25 cellular contexts compared by ENCODE assay signal in the genomic region with DNA sequence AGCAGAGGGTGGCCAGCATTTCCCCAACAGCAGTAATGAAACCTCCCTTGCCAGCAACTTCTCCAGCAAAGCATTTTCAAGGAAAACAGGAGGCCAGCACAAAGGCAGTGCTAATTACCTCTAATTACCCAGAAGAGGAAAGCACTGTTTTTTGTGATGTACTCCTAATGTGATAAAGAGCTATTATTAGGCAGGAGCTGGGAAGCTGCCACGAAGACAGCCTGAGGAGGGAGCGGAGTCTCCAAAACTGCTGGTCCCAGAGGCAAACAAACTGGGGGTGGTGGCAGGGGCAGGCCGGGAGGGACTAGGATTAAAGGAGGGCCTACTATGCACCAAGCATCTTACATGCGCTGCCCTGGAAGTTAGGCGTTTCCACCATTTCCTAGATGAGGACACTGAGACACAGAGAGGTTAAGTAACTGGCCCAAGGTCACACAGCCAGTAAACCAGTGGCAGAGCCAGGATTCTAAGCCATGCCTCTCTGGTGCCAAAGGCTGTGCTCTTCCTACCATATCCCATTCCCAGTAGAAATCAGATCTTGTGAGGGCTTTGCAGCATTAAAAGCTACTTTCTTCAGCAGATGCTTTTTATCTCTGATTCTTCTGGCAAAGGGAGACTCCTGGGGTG. TPM values are rescaled to one million over a fixed set of nuclear protein-coding genes. Genes with fewer than 3 reads are reported as not detected.
DNase-seq lines count a peak whose midpoint lies in the region; ATAC-seq, FAIRE-seq and TF ChIP-seq lines count a peak whose summit lies in the region.
"Had no signal": no experiment of that assay in that cellular context is flagged by ENCODE, and none has a peak within 500 bp of the region (broad histone marks: within the 10 kb centered on the region; RNA-seq: fewer than 3 reads in every experiment).

No MANE protein-coding gene starts in this region.

- no peak for TF ChIP-seq POLR2A in HepG2 (IDR thresholded peaks at IDR 0.05; ENCODE audit: insufficient read depth in 1 of 2, low read depth in 2 of 2, low read length in 2 of 2)
- no peak for TF ChIP-seq POLR2A in right lobe of liver (IDR thresholded peaks at IDR 0.05)
- no peak for TF ChIP-seq POLR2A in K562 (conservative IDR thresholded peaks at IDR 0.05)

- H3K4me3 ChIP-seq in HepG2 (replicated peaks in 1 of 3; ENCODE audit: insufficient read depth in 1 of 3, low read depth in 2 of 3, low read length in 3 of 3) (no peak overlapping the region), right lobe of liver (no peak overlapping the region), K562 (no peak overlapping the region)
- H3K4me3 ChIP-seq: mucosa of descending colon, psoas muscle, skin epidermis, transverse colon had no signal

- BruUV-seq in HepG2 (replicated peaks; lab: Mats Ljungman, UMichigan) (no TSS peak), K562 (replicated peaks; lab: Mats Ljungman, UMichigan) (no TSS peak), Calu3 (replicated peaks; lab: Mats Ljungman, UMichigan) (no TSS peak)

- no peaks in the 10 kb centered on the region for H3K9me3 ChIP-seq in HepG2 (ENCODE audit: low read length)
- H3K9me3 ChIP-seq in right lobe of liver = no peaks in the 10 kb centered on the region
- no peaks in the 10 kb centered on the region for H3K9me3 ChIP-seq in K562 (replicated peaks; ENCODE audit: control insufficient read depth, insufficient read depth, low read depth, low read length)
- H3K9me3 ChIP-seq: mucosa of descending colon, neutrophil, psoas muscle, transverse colon had no signal

- H4K20me1 ChIP-seq in HepG2 (ENCODE audit: insufficient read depth, low read length) = no peaks in the 10 kb centered on the region
- no peaks in the 10 kb centered on the region for H4K20me1 ChIP-seq in K562 (replicated peaks; ENCODE audit: control insufficient read depth, insufficient read depth, low read length)

- peaks cover 13% of the 10 kb centered on the region for H3K36me3 Mint-ChIP-seq in activated T-helper 17 cell treated with anti-CD3 and anti-CD28 coated beads, Interleukin-2, amount 50 U/mL, for 72 hours (ENCODE audit: low read depth)
- no peaks in the 10 kb centered on the region for H3K36me3 Mint-ChIP-seq in Calu3 (ENCODE audit: insufficient read depth, unreplicated experiment)

- no peak overlapping the region for H3K4me3 Mint-ChIP-seq in activated T-helper 17 cell treated with anti-CD3 and anti-CD28 coated beads, Interleukin-2, amount 50 U/mL, for 72 hours
- H3K4me3 Mint-ChIP-seq in Calu3 (ENCODE audit: low read depth, unreplicated experiment) = no peak overlapping the region
- H3K4me3 Mint-ChIP-seq: activated CD4-positive, alpha-beta T cell treated with anti-CD3 and anti-CD28 coated beads for 36 hours; stimulated activated naive CD8-positive, alpha-beta T cell treated with anti-CD3 and anti-CD28 coated beads, Interleukin-15, amount 100 ng/mL, for 72 hours had no signal

- H3K9me1 ChIP-seq in K562 (ENCODE audit: control insufficient read depth, insufficient read depth, low read length) = no peaks in the 10 kb centered on the region

- POLR2A ChIA-PET in HepG2 (lab: Yijun Ruan, JAX) (no interaction called here), K562 (lab: Yijun Ruan, JAX) (interaction anchor here (0.5 to 0.6 kb wide), 2 partner anchors 18 to 97 kb away, joined by 3 to 5 read pairs; no protein-coding TSS in a partner anchor)

- in situ Hi-C loops in HepG2 (cut with HindIII; ENCODE audit: extremely low pct_ligation_motif_present, low pct_unique_long_range_greater_than_20kb) = no loop called here
- in situ Hi-C loops in K562 (cut with MboI) = no loop called here

- H3K9me3 Mint-ChIP-seq in activated T-helper 17 cell treated with anti-CD3 and anti-CD28 coated beads, Interleukin-2, amount 50 U/mL, for 72 hours = no peaks in the 10 kb centered on the region
- H3K9me3 Mint-ChIP-seq in Calu3 (ENCODE audit: low read depth, unreplicated experiment) = no peaks in the 10 kb centered on the region

- 83% methylated on average over 5 of the region's 5 CpGs for WGBS in HepG2 (ENCODE audit: low lambda C conversion rate)
- WGBS in right lobe of liver (ENCODE audit: insufficient coverage, low coverage, low lambda C conversion rate, missing lambda C conversion rate) = 85% methylated on average over 3 of the region's 5 CpGs
- 8% methylated on average over 5 of the region's 5 CpGs for WGBS in K562 (ENCODE audit: insufficient coverage, low coverage, missing lambda C conversion rate)

- H3K27ac ChIP-seq in HepG2 (ENCODE audit: extremely low read length, insufficient read depth, low read length) (no peak overlapping the region), right lobe of liver (no peak overlapping the region), K562 (ENCODE audit: extremely low read depth, low read depth, low read length) (no peak overlapping the region)
- H3K27ac ChIP-seq: foreskin keratinocyte, neutrophil, psoas muscle, transverse colon had no signal

- H3K4me1 ChIP-seq in HepG2 (ENCODE audit: insufficient read depth, low read length) (no peaks in the 10 kb centered on the region), right lobe of liver (no peaks in the 10 kb centered on the region), K562 (replicated peaks in 1 of 2; ENCODE audit: control insufficient read depth in 2 of 2, insufficient read depth in 2 of 2, low read length in 2 of 2) (no peaks in the 10 kb centered on the region)
- H3K4me1 ChIP-seq: foreskin keratinocyte, psoas muscle, transverse colon had no signal

- H2AFZ ChIP-seq in HepG2 (ENCODE audit: low read length) = no peak overlapping the region
- H2AFZ ChIP-seq in K562 (ENCODE audit: low read depth, low read length) = no peak overlapping the region

- H3K79me2 ChIP-seq in HepG2 (ENCODE audit: insufficient read depth, low read length) (no peaks in the 10 kb centered on the region), K562 (ENCODE audit: control insufficient read depth, insufficient read depth, low read length) (no peaks in the 10 kb centered on the region)

- CTCF ChIA-PET in HepG2 (lab: Yijun Ruan, JAX; ENCODE audit: low intra/inter-chr PET ratio, low total read pairs) (no interaction called here), K562 (lab: Yijun Ruan, JAX; ENCODE audit: low intra/inter-chr PET ratio) (no interaction called here), Calu3 (lab: Charles Lee) (no interaction called here)

- no peak for DNase-seq in HepG2 (ENCODE audit: low spot score)
- no peak for DNase-seq in right lobe of liver
- DNase-seq in NCI-H1105 treated with DMSO at 0.1 percent for 48 hours (lab: John Stamatoyannopoulos, UW) = peak; percentile 86
- DNase-seq in K562 (ENCODE audit: extremely low read depth in 1 of 4, low spot score in 3 of 4) = no peak
- DNase-seq in Calu3 = no peak
- DNase-seq in activated gamma-delta T cell (lab: John Stamatoyannopoulos, UW) = no peak
- DNase-seq: activated CD8-positive, alpha-beta memory T cell treated with anti-CD3 and anti-CD28 coated beads, Interleukin-2, amount 50 U/mL, for 4 hours; central memory CD4-positive, alpha-beta T cell; DND-41; erythroblast; foreskin keratinocyte; NCI-H1694; psoas muscle; stimulated activated CD4-positive, alpha-beta T cell treated with anti-CD3 and anti-CD28 coated beads, Interleukin-2, amount 100 ng/mL, for 48 hours; stimulated activated naive CD8-positive, alpha-beta T cell treated with anti-CD3 and anti-CD28 coated beads, Interleukin-15, amount 100 ng/mL, for 72 hours; transverse colon had no signal

- H3K27me3 Mint-ChIP-seq in activated T-helper 17 cell treated with anti-CD3 and anti-CD28 coated beads, Interleukin-2, amount 50 U/mL, for 72 hours = no peaks in the 10 kb centered on the region
- no peaks in the 10 kb centered on the region for H3K27me3 Mint-ChIP-seq in Calu3 (ENCODE audit: unreplicated experiment)
- H3K27me3 Mint-ChIP-seq: activated CD4-positive, alpha-beta T cell treated with anti-CD3 and anti-CD28 coated beads for 36 hours; stimulated activated naive CD8-positive, alpha-beta T cell treated with anti-CD3 and anti-CD28 coated beads, Interleukin-15, amount 100 ng/mL, for 72 hours had no signal

- ATAC-seq in HepG2 = no peak
- ATAC-seq in right lobe of liver = no peak
- ATAC-seq in K562 = no peak
- no peak for ATAC-seq in activated T-helper 17 cell treated with anti-CD3 and anti-CD28 coated beads, Interleukin-2, amount 50 U/mL, for 72 hours (replicated peaks)
- ATAC-seq: foreskin keratinocyte, psoas muscle had no signal

- H3K4me1 Mint-ChIP-seq in activated T-helper 17 cell treated with anti-CD3 and anti-CD28 coated beads, Interleukin-2, amount 50 U/mL, for 72 hours = peaks cover 4% of the 10 kb centered on the region
- no peaks in the 10 kb centered on the region for H3K4me1 Mint-ChIP-seq in Calu3 (ENCODE audit: low read depth, unreplicated experiment)

- TF ChIP-seq RAD21 in HepG2 (CRISPR knock-in tag; IDR thresholded peaks at IDR 0.05) (no peak), K562 (CRISPR knock-in tag; conservative IDR thresholded peaks at IDR 0.05 in 1 of 2, IDR thresholded peaks at IDR 0.05 in 1 of 2) (no peak)

- H3K9ac ChIP-seq in HepG2 (ENCODE audit: insufficient read depth, low read depth, low read length) (no peak overlapping the region), K562 (ENCODE audit: insufficient read depth in 1 of 2, low read depth in 2 of 2, low read length in 2 of 2) (no peak overlapping the region)

- intact Hi-C loops in HepG2 (cut with micrococcal nuclease; ENCODE audit: unreplicated experiment) = no loop called here
- intact Hi-C loops in right lobe of liver (cut with DNase I) = no loop called here
- intact Hi-C loops in K562 (cut with micrococcal nuclease) = no loop called here
- intact Hi-C loops in Calu3 (cut with micrococcal nuclease; ENCODE audit: unreplicated experiment) = no loop called here

- H3K4me2 ChIP-seq in HepG2 (ENCODE audit: low read depth, low read length) (no peak overlapping the region), K562 (ENCODE audit: insufficient read depth, low read length) (no peak overlapping the region)

- no peaks in the 10 kb centered on the region; a peak in 1 of 5 replicates for H3K27me3 ChIP-seq in HepG2 (ENCODE audit: control insufficient read depth in 1 of 2, insufficient read depth in 2 of 2, low read length in 2 of 2)
- no peaks in the 10 kb centered on the region for H3K27me3 ChIP-seq in right lobe of liver
- peaks cover 9 to 45% of the 10 kb centered on the region in 2 experiments; a peak in 4 of 5 replicates for H3K27me3 ChIP-seq in K562 (ENCODE audit: control insufficient read depth in 2 of 2, insufficient read depth in 2 of 2, low read length in 2 of 2)
- H3K27me3 ChIP-seq: foreskin keratinocyte, neutrophil, transverse colon had no signal

- FAIRE-seq in HepG2 (lab: Jason Lieb, UNC) = no peak
- FAIRE-seq in K562 (lab: Jason Lieb, UNC) = no peak
- FAIRE-seq: H54, TTC549 had no signal

- TF ChIP-seq CTCF in HepG2 (CRISPR knock-in tag; IDR thresholded peaks at IDR 0.05) (no peak), right lobe of liver (IDR thresholded peaks at IDR 0.05) (no peak), K562 (IDR thresholded peaks at IDR 0.05 in 2 of 3, conservative IDR thresholded peaks at IDR 0.05 in 1 of 3; ENCODE audit: insufficient read depth in 2 of 3, low read depth in 1 of 3, low read length in 3 of 3) (no peak), Calu3 (IDR thresholded peaks at IDR 0.05; ENCODE audit: unreplicated experiment) (no peak)

- no peak overlapping the region for H3K27ac Mint-ChIP-seq in activated T-helper 17 cell treated with anti-CD3 and anti-CD28 coated beads, Interleukin-2, amount 50 U/mL, for 72 hours
- H3K27ac Mint-ChIP-seq in Calu3 (ENCODE audit: unreplicated experiment) = no peak overlapping the region
- H3K27ac Mint-ChIP-seq: activated CD4-positive, alpha-beta T cell treated with anti-CD3 and anti-CD28 coated beads for 36 hours; stimulated activated naive CD8-positive, alpha-beta T cell treated with anti-CD3 and anti-CD28 coated beads, Interleukin-15, amount 100 ng/mL, for 72 hours had no signal

- no peaks in the 10 kb centered on the region for H3K36me3 ChIP-seq in HepG2 (replicated peaks in 1 of 2; ENCODE audit: control insufficient read depth in 1 of 2, insufficient read depth in 2 of 2, low read length in 2 of 2)
- H3K36me3 ChIP-seq in right lobe of liver = peaks cover 0 to 7% (median 2%) of the 10 kb centered on the region in 4 donors
- no peaks in the 10 kb centered on the region for H3K36me3 ChIP-seq in K562 (ENCODE audit: control insufficient read depth, insufficient read depth, low read length)

- TF ChIP-seq EP300 in HepG2 (IDR thresholded peaks at IDR 0.05; ENCODE audit: low read depth in 2 of 2, low read length in 2 of 2) (no peak), HepG2 (CRISPR knock-in tag; IDR thresholded peaks at IDR 0.05; ENCODE audit: borderline replicate concordance) (no peak), K562 (IDR thresholded peaks at IDR 0.05; ENCODE audit: low read length) (no peak)

RNA-seq across cellular contexts. Expression of a gene that starts 24.6 kb away (rescaled TPM):
- total RNA-seq in HepG2 (2016; rRNA removed; fragmentation: Illumina TruSeq; extraction: Trizol) = 0.04 TPM in 1 of 2 replicates, not detected in the other
- total RNA-seq in HepG2 (2016; cell fraction: cytosol; rRNA removed; fragmentation: Illumina TruSeq; extraction: Trizol; ENCODE audit: low read depth) = not detected in 2 replicates
- not detected in 2 replicates for total RNA-seq in HepG2 (2016; cell fraction: insoluble cytoplasmic fraction; rRNA removed; fragmentation: Illumina TruSeq; extraction: Trizol)
- total RNA-seq in HepG2 (2016; cell fraction: membrane; rRNA removed; fragmentation: Illumina TruSeq; extraction: Trizol) = not detected in 2 replicates
- not detected in 2 replicates for total RNA-seq in HepG2 (2016; cell fraction: nucleus; rRNA removed; fragmentation: Illumina TruSeq; extraction: Trizol)
- polyA plus RNA-seq in HepG2 (2011; rRNA removed) = 0.05 TPM in 1 of 2 replicates, not detected in the other
- polyA plus RNA-seq in HepG2 (2011; cell fraction: cytosol; rRNA removed) = not detected in 2 replicates
- polyA plus RNA-seq in HepG2 (2011; cell fraction: nucleus; rRNA removed) = not detected in 2 replicates
- polyA plus RNA-seq in HepG2 (2012) = not detected in 2 replicates
- polyA plus RNA-seq in HepG2 (2016; cell fraction: cytosol; fragmentation: Illumina TruSeq; extraction: Trizol; ENCODE audit: low read depth) = not detected in 2 replicates
- polyA plus RNA-seq in HepG2 (2016; cell fraction: insoluble cytoplasmic fraction; fragmentation: Illumina TruSeq; extraction: Trizol; ENCODE audit: low read depth) = not detected in 2 replicates
- polyA plus RNA-seq in HepG2 (2016; cell fraction: membrane; fragmentation: Illumina TruSeq; extraction: Trizol; ENCODE audit: low read depth) = not detected in 2 replicates
- polyA plus RNA-seq in HepG2 (2016; cell fraction: nucleus; fragmentation: Illumina TruSeq; extraction: Trizol; ENCODE audit: insufficient read depth, low read depth) = not detected in 2 replicates
- not detected in 2 replicates for polyA minus RNA-seq in HepG2 (2011; rRNA and poly(A)+ RNA removed; ENCODE audit: low replicate concordance)
- not detected in 2 replicates for polyA minus RNA-seq in HepG2 (2011; cell fraction: cytosol; rRNA and poly(A)+ RNA removed)
- polyA minus RNA-seq in HepG2 (2011; cell fraction: nucleus; rRNA and poly(A)+ RNA removed) = not detected in 2 replicates
- total RNA-seq in right lobe of liver = not detected
- not detected in 2 replicates for total RNA-seq in K562 (2011; cell fraction: chromatin; rRNA removed; ENCODE audit: low replicate concordance)
- not detected in 2 replicates for total RNA-seq in K562 (2011; cell fraction: nucleolus; rRNA removed)
- not detected in 2 replicates for total RNA-seq in K562 (2011; cell fraction: nucleoplasm; rRNA removed)
- not detected in 2 replicates for total RNA-seq in K562 (2014; rRNA removed)
- not detected in 2 replicates for total RNA-seq in K562 (2014; rRNA removed; fragmentation: Illumina TruSeq; extraction: Trizol)
- not detected in 2 replicates for total RNA-seq in K562 (2015; rRNA removed; fragmentation: Illumina TruSeq; extraction: Trizol)
- total RNA-seq in K562 (2021) = not detected in 2 replicates
- not detected in 2 replicates for polyA plus RNA-seq in K562 (2011; rRNA removed)
- polyA plus RNA-seq in K562 (2011; cell fraction: cytosol; rRNA removed) = not detected in 2 replicates
- polyA plus RNA-seq in K562 (2011; cell fraction: nucleus; rRNA removed) = not detected in 2 replicates
- polyA plus RNA-seq in K562 (2012) = not detected in 2 replicates
- polyA plus RNA-seq in K562 (2014; fragmentation: Illumina TruSeq; extraction: Trizol) = not detected in 2 replicates
- not detected for polyA plus RNA-seq in K562 (2014; fragmentation: Nextera tagmentation; extraction: Ambion mirVana)
- not detected in 2 replicates for polyA plus RNA-seq in K562 (2014; rRNA removed)
- polyA minus RNA-seq in K562 (2011; rRNA and poly(A)+ RNA removed) = not detected in 2 replicates
- not detected in 2 replicates for polyA minus RNA-seq in K562 (2011; cell fraction: cytosol; rRNA and poly(A)+ RNA removed)
- polyA minus RNA-seq in K562 (2011; cell fraction: nucleus; rRNA and poly(A)+ RNA removed) = not detected in 2 replicates
- total RNA-seq in activated T-helper 17 cell treated with anti-CD3 and anti-CD28 coated beads, Interleukin-2, amount 50 U/mL, for 72 hours = under 1 TPM in 1 of 2 donors, not detected in 1; 0.13 TPM
- not detected in 2 replicates for total RNA-seq in Calu3 (2022)
- total RNA-seq: foreskin keratinocyte, HT1080, mucosa of descending colon, psoas muscle, RPMI7951, transverse colon had no signal
- polyA plus RNA-seq: foreskin keratinocyte, psoas muscle had no signal

RNA-seq across cellular contexts. Expression of a gene that starts 45.1 kb away (rescaled TPM):
- total RNA-seq in HepG2 (2016; rRNA removed; fragmentation: Illumina TruSeq; extraction: Trizol) (1.9 and 2.7 TPM in 2 replicates), right lobe of liver (1 to 10 TPM; 2.2 to 5.7 (median 3.4) TPM), K562 (2014; rRNA removed) (2.4 and 4.9 TPM in 2 replicates), K562 (2014; rRNA removed; fragmentation: Illumina TruSeq; extraction: Trizol) (0.80 and 0.91 TPM in 2 replicates), K562 (2015; rRNA removed; fragmentation: Illumina TruSeq; extraction: Trizol) (1.0 and 1.4 TPM in 2 replicates), K562 (2021) (3.4 and 3.7 TPM in 2 replicates), Calu3 (2022) (100 and 112 TPM in 2 replicates)
- total RNA-seq in HepG2 (2016; cell fraction: cytosol; rRNA removed; fragmentation: Illumina TruSeq; extraction: Trizol; ENCODE audit: low read depth) = 2.8 and 4.1 TPM in 2 replicates
- 2.8 and 3.1 TPM in 2 replicates for total RNA-seq in HepG2 (2016; cell fraction: insoluble cytoplasmic fraction; rRNA removed; fragmentation: Illumina TruSeq; extraction: Trizol)
- 5.9 and 6.3 TPM in 2 replicates for total RNA-seq in HepG2 (2016; cell fraction: membrane; rRNA removed; fragmentation: Illumina TruSeq; extraction: Trizol)
- total RNA-seq in HepG2 (2016; cell fraction: nucleus; rRNA removed; fragmentation: Illumina TruSeq; extraction: Trizol) = 2.3 and 3.4 TPM in 2 replicates
- polyA plus RNA-seq in HepG2 (2011; rRNA removed) (13.8 and 17.5 TPM in 2 replicates), K562 (2011; rRNA removed) (3.2 and 4.1 TPM in 2 replicates), K562 (2014; fragmentation: Illumina TruSeq; extraction: Trizol) (1.3 and 2.1 TPM in 2 replicates), K562 (2014; fragmentation: Nextera tagmentation; extraction: Ambion mirVana) (under 1 TPM in 1 of 2 experiments, not detected in 1; 0.10 TPM), K562 (2014; rRNA removed) (2.2 and 2.8 TPM in 2 replicates)
- 6.0 and 10.2 TPM in 2 replicates for polyA plus RNA-seq in HepG2 (2011; cell fraction: cytosol; rRNA removed)
- polyA plus RNA-seq in HepG2 (2011; cell fraction: nucleus; rRNA removed) = 7.1 and 10.2 TPM in 2 replicates
- 3.2 TPM in 2 replicates for polyA plus RNA-seq in HepG2 (2012)
- polyA plus RNA-seq in HepG2 (2016; cell fraction: cytosol; fragmentation: Illumina TruSeq; extraction: Trizol; ENCODE audit: low read depth) = 4.3 and 4.8 TPM in 2 replicates
- 2.1 and 2.4 TPM in 2 replicates for polyA plus RNA-seq in HepG2 (2016; cell fraction: insoluble cytoplasmic fraction; fragmentation: Illumina TruSeq; extraction: Trizol; ENCODE audit: low read depth)
- 5.5 and 7.0 TPM in 2 replicates for polyA plus RNA-seq in HepG2 (2016; cell fraction: membrane; fragmentation: Illumina TruSeq; extraction: Trizol; ENCODE audit: low read depth)
- polyA plus RNA-seq in HepG2 (2016; cell fraction: nucleus; fragmentation: Illumina TruSeq; extraction: Trizol; ENCODE audit: insufficient read depth, low read depth) = 3.7 and 4.3 TPM in 2 replicates
- 26.9 and 216 TPM in 2 replicates for polyA minus RNA-seq in HepG2 (2011; rRNA and poly(A)+ RNA removed; ENCODE audit: low replicate concordance)
- polyA minus RNA-seq in HepG2 (2011; cell fraction: cytosol; rRNA and poly(A)+ RNA removed) = 3.2 and 4.0 TPM in 2 replicates
- polyA minus RNA-seq in HepG2 (2011; cell fraction: nucleus; rRNA and poly(A)+ RNA removed) = 1.1 and 1.4 TPM in 2 replicates
- 1.2 and 4.9 TPM in 2 replicates for total RNA-seq in K562 (2011; cell fraction: chromatin; rRNA removed; ENCODE audit: low replicate concordance)
- 2.9 and 5.3 TPM in 2 replicates for total RNA-seq in K562 (2011; cell fraction: nucleolus; rRNA removed)
- 2.1 and 4.1 TPM in 2 replicates for total RNA-seq in K562 (2011; cell fraction: nucleoplasm; rRNA removed)
- 2.8 and 8.3 TPM in 2 replicates for polyA plus RNA-seq in K562 (2011; cell fraction: cytosol; rRNA removed)
- polyA plus RNA-seq in K562 (2011; cell fraction: nucleus; rRNA removed) = 1.8 and 3.1 TPM in 2 replicates
- polyA plus RNA-seq in K562 (2012) = 1.6 and 1.8 TPM in 2 replicates
- polyA minus RNA-seq in K562 (2011; rRNA and poly(A)+ RNA removed) = 2.0 and 2.8 TPM in 2 replicates
- polyA minus RNA-seq in K562 (2011; cell fraction: cytosol; rRNA and poly(A)+ RNA removed) = 5.2 and 5.6 TPM in 2 replicates
- 0.81 and 2.0 TPM in 2 replicates for polyA minus RNA-seq in K562 (2011; cell fraction: nucleus; rRNA and poly(A)+ RNA removed)
- total RNA-seq in activated T-helper 17 cell treated with anti-CD3 and anti-CD28 coated beads, Interleukin-2, amount 50 U/mL, for 72 hours = 10 to 100 TPM; 15.0 to 16.0 TPM
